ENCODE assay signal across 23 cellular contexts in genomic region chr4:128551280-128551679, GRCh38.
DNase-seq lines count a peak whose midpoint lies in the region; ATAC-seq, FAIRE-seq and TF ChIP-seq lines count a peak whose summit lies in the region.
"Had no signal": no experiment of that assay in that cellular context is flagged by ENCODE, and none has a peak within 500 bp of the region (broad histone marks: within the 10 kb centered on the region; RNA-seq: fewer than 3 reads in every experiment).

No MANE protein-coding gene starts in this region.

- no peak overlapping the region for H3K18ac ChIP-seq in IMR-90 (ENCODE audit: low read depth, low read length)
- H3K18ac ChIP-seq in trophoblast cell (ENCODE audit: low read length) = no peak overlapping the region

- DNase-seq in A549 (ENCODE audit: low read depth in 1 of 2, low spot score in 1 of 2) = no peak
- no peak for DNase-seq in IMR-90
- no peak for DNase-seq in endothelial cell (ENCODE audit: low spot score)
- DNase-seq in trophoblast cell = no peak
- DNase-seq in CD1c-positive myeloid dendritic cell (ENCODE audit: extremely low spot score) = no peak
- DNase-seq in activated gamma-delta T cell treated with Interleukin-2 at 50 U/mL for 16 hours = no peak
- DNase-seq: ACHN; BE2C; C1 segment of cervical spinal cord; Caco-2; Calu3; CD4-positive, alpha-beta T cell; CD8-positive, alpha-beta T cell; DMS79 treated with DMSO at 0.1 percent for 48 hours; GF-D8 had no signal

- peaks cover 3% of the 10 kb centered on the region for H3K4me1 Mint-ChIP-seq in endothelial cell (ENCODE audit: unreplicated experiment)

- H2BK5ac ChIP-seq in IMR-90 (ENCODE audit: low read depth, low read length, poor library complexity, severe bottlenecking) (no peak overlapping the region), trophoblast cell (ENCODE audit: low read depth, low read length, poor library complexity) (no peak overlapping the region)

- no peak overlapping the region for H2BK12ac ChIP-seq in trophoblast cell (ENCODE audit: low read length)

- H2BK120ac ChIP-seq in IMR-90 (ENCODE audit: low read depth, low read length) (peak overlapping the region; percentile 43), trophoblast cell (ENCODE audit: insufficient read depth, low read length, poor library complexity) (no peak overlapping the region)

- no peaks in the 10 kb centered on the region for H3K27me3 Mint-ChIP-seq in endothelial cell (ENCODE audit: unreplicated experiment)

- dilution Hi-C loops in IMR-90 (cut with HindIII; ENCODE audit: low sequenced_read_pairs, unreplicated experiment) = no loop called here

- H3K79me2 ChIP-seq in trophoblast cell (ENCODE audit: control insufficient read depth, insufficient read depth, low read length, poor library complexity) = peaks cover 3% of the 10 kb centered on the region

- CTCF ChIA-PET in A549 (lab: Yijun Ruan, JAX) = interaction anchor here (1.0 to 4.1 kb wide), 2 partner anchors 16 to 23 kb away, joined by 3 to 30 read pairs; no protein-coding TSS in a partner anchor
- CTCF ChIA-PET in IMR-90 (lab: Yijun Ruan, JAX) = no interaction called here

- no peak overlapping the region for H2BK20ac ChIP-seq in IMR-90 (ENCODE audit: low read depth, low read length)

- in situ Hi-C loops in IMR-90 (cut with MboI; ENCODE audit: low sequenced_read_pairs) = loop anchor here (25.0 kb wide), 1 partner anchor 364 kb away; no protein-coding TSS in a partner anchor

- POLR2A ChIA-PET in A549 (lab: Yijun Ruan, JAX) (no interaction called here), IMR-90 (lab: Charles Lee; ENCODE audit: unreplicated experiment) (no interaction called here)

- H2AK9ac ChIP-seq in IMR-90 (replicated peaks; ENCODE audit: low read depth, low read length, poor library complexity) = no peak overlapping the region

- no peak for FAIRE-seq in A549 (lab: Jason Lieb, UNC)
- FAIRE-seq: D721Med, G401.6, GM12891 had no signal

- WGBS in A549 (ENCODE audit: missing lambda C conversion rate) = 95% methylated on average over 4 of the region's 4 CpGs
- WGBS in IMR-90 (ENCODE audit: extremely low coverage in 2 of 2, insufficient read length in 1 of 2), 2 experiments = 86% methylated on average over 1 of the region's 4 CpGs; no CpG with 5 or more reads in 1 of the 2 experiments
- no CpG with 5 or more reads among the region's 4 CpGs for WGBS in trophoblast cell (ENCODE audit: extremely low coverage, insufficient coverage, insufficient read length)

- H2AFZ ChIP-seq in IMR-90 (replicated peaks; ENCODE audit: low read length, poor library complexity) (no peak overlapping the region), trophoblast cell (ENCODE audit: insufficient read depth, low read length, poor library complexity) (no peak overlapping the region)

- TF ChIP-seq CTCF in A549 (IDR thresholded peaks at IDR 0.05) (no peak), IMR-90 (conservative IDR thresholded peaks at IDR 0.05; ENCODE audit: low read depth, low read length) (no peak), endothelial cell (IDR thresholded peaks at IDR 0.05; ENCODE audit: unreplicated experiment) (no peak)

- no TSS peak for BruUV-seq in IMR-90 (replicated peaks; lab: Mats Ljungman, UMichigan)

- peak overlapping the region; percentile 19; the same call in 1 of the 2 replicates for H3K4ac ChIP-seq in IMR-90 (ENCODE audit: low read depth, low read length)
- H3K4ac ChIP-seq in trophoblast cell (ENCODE audit: low read depth, low read length) = no peak overlapping the region

- H3K9me3 ChIP-seq in A549 (peaks cover 11% of the 10 kb centered on the region), IMR-90 (ENCODE audit: control insufficient read depth, insufficient read depth, low read length) (peaks cover 4% of the 10 kb centered on the region; the same call in 1 of the 2 replicates), trophoblast cell (ENCODE audit: insufficient read depth, low read depth, low read length) (peaks cover 3% of the 10 kb centered on the region)
- H3K9me3 ChIP-seq: BE2C, BLaER1, Caco-2 had no signal

- H3K4me1 ChIP-seq in A549 (peaks cover 46% of the 10 kb centered on the region), IMR-90 (ENCODE audit: control insufficient read depth, insufficient read depth, low read length) (peaks cover 14% of the 10 kb centered on the region), trophoblast cell (ENCODE audit: control insufficient read depth in 1 of 2, insufficient read depth in 2 of 2, low read length in 2 of 2) (peaks cover 8 to 9% of the 10 kb centered on the region in 2 experiments)

- no peak for TF ChIP-seq POLR2A in A549 (IDR thresholded peaks at IDR 0.05; ENCODE audit: low read length)
- TF ChIP-seq POLR2A in IMR-90 (IDR thresholded peaks at IDR 0.05; ENCODE audit: low read depth, low read length) = no peak

- H4K91ac ChIP-seq in IMR-90 (ENCODE audit: insufficient read depth, low read depth, low read length) = peak overlapping the region; percentile 33; the same call in 1 of the 2 replicates
- peak overlapping the region; percentile 25 for H4K91ac ChIP-seq in trophoblast cell (ENCODE audit: low read depth, low read length)

- H4K12ac ChIP-seq in trophoblast cell (ENCODE audit: low read depth, low read length) = no peak overlapping the region

- no peak overlapping the region for H4K5ac ChIP-seq in IMR-90 (ENCODE audit: low read depth, low read length)

- intact Hi-C loops in IMR-90 (cut with micrococcal nuclease) = loop anchor here (5.0 to 10.0 kb wide), 2 partner anchors 166 to 311 kb away; no protein-coding TSS in a partner anchor

- H3K9me1 ChIP-seq in IMR-90 (ENCODE audit: insufficient read depth, low read length) = peaks cover 3% of the 10 kb centered on the region; the same call in 1 of the 2 replicates

- H3K27me3 ChIP-seq in IMR-90 (ENCODE audit: control insufficient read depth, insufficient read depth, low read length) = no peaks in the 10 kb centered on the region
- H3K27me3 ChIP-seq in trophoblast cell (ENCODE audit: insufficient read depth, low read length) = no peaks in the 10 kb centered on the region
- H3K27me3 ChIP-seq: BE2C had no signal

- H4K8ac ChIP-seq in IMR-90 (ENCODE audit: low read depth in 2 of 2, low read length in 2 of 2) (no peak overlapping the region), trophoblast cell (ENCODE audit: low read depth, low read length) (no peak overlapping the region)

- H3K14ac ChIP-seq in IMR-90 (replicated peaks; ENCODE audit: low read depth, low read length) = no peak overlapping the region
- H3K14ac ChIP-seq in trophoblast cell (ENCODE audit: low read length) = no peak overlapping the region

- no peak overlapping the region for H3K4me3 Mint-ChIP-seq in endothelial cell (ENCODE audit: unreplicated experiment)
- H3K4me3 Mint-ChIP-seq: CD14-positive monocyte; CD8-positive, alpha-beta T cell had no signal

- H2AK5ac ChIP-seq in IMR-90 (ENCODE audit: low read depth, low read length) = peak overlapping the region; percentile 53
- H2AK5ac ChIP-seq in trophoblast cell (ENCODE audit: low read length) = no peak overlapping the region

- peak overlapping the region; percentile 71; the same call in 2 of the 3 replicates for H2BK15ac ChIP-seq in IMR-90 (ENCODE audit: low read depth, low read length)

- no peaks in the 10 kb centered on the region for H3K9me3 Mint-ChIP-seq in endothelial cell (ENCODE audit: unreplicated experiment)
- H3K9me3 Mint-ChIP-seq: CD4-positive, alpha-beta T cell; CD8-positive, alpha-beta T cell had no signal

- ATAC-seq in A549 (no peak), IMR-90 (ENCODE audit: low read depth) (no peak), HG02852 (IDR thresholded peaks at IDR 0.05; ENCODE audit: unreplicated experiment) (no peak), GM18867 (IDR thresholded peaks at IDR 0.05; ENCODE audit: unreplicated experiment) (no peak)
- ATAC-seq: CD8-positive, alpha-beta T cell had no signal

- H3K36me3 Mint-ChIP-seq in endothelial cell (ENCODE audit: low read depth, unreplicated experiment) = no peaks in the 10 kb centered on the region
- H3K36me3 Mint-ChIP-seq: CD14-positive monocyte had no signal

- H3K9ac ChIP-seq in IMR-90 (ENCODE audit: low read depth, low read length) = no peak overlapping the region
- H3K9ac ChIP-seq in trophoblast cell (ENCODE audit: low read length) = no peak overlapping the region
- H3K9ac ChIP-seq: BLaER1 had no signal

- no peak overlapping the region for H3K56ac ChIP-seq in IMR-90 (ENCODE audit: extremely low read depth, insufficient read depth, low read length)

- no peaks in the 10 kb centered on the region for H4K20me1 ChIP-seq in IMR-90 (ENCODE audit: insufficient read depth, low read length)
- H4K20me1 ChIP-seq: BLaER1 had no signal

- H3K27ac Mint-ChIP-seq in endothelial cell (ENCODE audit: unreplicated experiment) = peak overlapping the region; percentile 26
- H3K27ac Mint-ChIP-seq: CD14-positive monocyte; CD4-positive, alpha-beta T cell; CD8-positive, alpha-beta T cell had no signal

- H3K27ac ChIP-seq in A549 (peak overlapping the region; percentile 99 to 100), IMR-90 (ENCODE audit: insufficient read depth, low read length) (no peak overlapping the region), trophoblast cell (ENCODE audit: low read depth, low read length) (no peak overlapping the region)
- H3K27ac ChIP-seq: 22Rv1, BLaER1 had no signal

- H3K36me3 ChIP-seq in IMR-90 (ENCODE audit: control insufficient read depth, insufficient read depth, low read length) (no peaks in the 10 kb centered on the region), trophoblast cell (ENCODE audit: control insufficient read depth in 1 of 2, insufficient read depth in 2 of 2, low read length in 2 of 2) (no peaks in the 10 kb centered on the region)
- H3K36me3 ChIP-seq: BE2C, BLaER1 had no signal

- H3K79me1 ChIP-seq in IMR-90 (ENCODE audit: low read depth in 1 of 2, low read length in 2 of 2) (no peaks in the 10 kb centered on the region), trophoblast cell (ENCODE audit: low read length) (peaks cover 16% of the 10 kb centered on the region)

- no peak overlapping the region for H3K23ac ChIP-seq in IMR-90 (ENCODE audit: low read depth, low read length)
- no peak overlapping the region for H3K23ac ChIP-seq in trophoblast cell (ENCODE audit: low read length)

- no peak for TF ChIP-seq EP300 in A549 (IDR thresholded peaks at IDR 0.05)

- TF ChIP-seq RAD21 in A549 (conservative IDR thresholded peaks at IDR 0.05 in 1 of 2, IDR thresholded peaks at IDR 0.05 in 1 of 2) = no peak
- TF ChIP-seq RAD21 in IMR-90 (IDR thresholded peaks at IDR 0.05; ENCODE audit: low read length) = no peak

- H3K4me3 ChIP-seq in A549 = no peak overlapping the region
- no peak overlapping the region for H3K4me3 ChIP-seq in IMR-90 (ENCODE audit: insufficient read depth, low read depth, low read length)
- H3K4me3 ChIP-seq in trophoblast cell (ENCODE audit: low read depth, low read length) = no peak overlapping the region
- H3K4me3 ChIP-seq: BLaER1 had no signal

- H3K4me2 ChIP-seq in A549 = no peak overlapping the region
- H3K4me2 ChIP-seq in IMR-90 (ENCODE audit: low read depth, low read length) = no peak overlapping the region
- no peak overlapping the region for H3K4me2 ChIP-seq in trophoblast cell (ENCODE audit: low read length)
- H3K4me2 ChIP-seq: BLaER1 had no signal

TF ChIP-seq in A549, 52 proteins besides CTCF, POLR2A, EP300 and RAD21 (continues in another document):
- TF ChIP-seq JUN (IDR thresholded peaks at IDR 0.05) = no peak
- no peak for TF ChIP-seq RCOR1 (IDR thresholded peaks at IDR 0.05; ENCODE audit: low read depth, low read length)
- no peak for TF ChIP-seq SREBF2 (IDR thresholded peaks at IDR 0.05)

TF ChIP-seq in IMR-90, 13 proteins besides CTCF, POLR2A, EP300 and RAD21 (continues in another document):
- no peak for TF ChIP-seq BHLHE40 (IDR thresholded peaks at IDR 0.05; ENCODE audit: low read depth, low read length)
- TF ChIP-seq SMC3 (IDR thresholded peaks at IDR 0.05; ENCODE audit: low read depth, low read length) = no peak

Comparison
In these comparisons a context has a peak if more than half of its experiments do, and no peak if none do; other contexts are left out.
1. H3K27ac ChIP-seq: peak in A549 (2 of 2); none in IMR-90 (single experiment) and trophoblast cell (single experiment).